ENCODE assay signal across 1 cellular context in the genomic region with DNA sequence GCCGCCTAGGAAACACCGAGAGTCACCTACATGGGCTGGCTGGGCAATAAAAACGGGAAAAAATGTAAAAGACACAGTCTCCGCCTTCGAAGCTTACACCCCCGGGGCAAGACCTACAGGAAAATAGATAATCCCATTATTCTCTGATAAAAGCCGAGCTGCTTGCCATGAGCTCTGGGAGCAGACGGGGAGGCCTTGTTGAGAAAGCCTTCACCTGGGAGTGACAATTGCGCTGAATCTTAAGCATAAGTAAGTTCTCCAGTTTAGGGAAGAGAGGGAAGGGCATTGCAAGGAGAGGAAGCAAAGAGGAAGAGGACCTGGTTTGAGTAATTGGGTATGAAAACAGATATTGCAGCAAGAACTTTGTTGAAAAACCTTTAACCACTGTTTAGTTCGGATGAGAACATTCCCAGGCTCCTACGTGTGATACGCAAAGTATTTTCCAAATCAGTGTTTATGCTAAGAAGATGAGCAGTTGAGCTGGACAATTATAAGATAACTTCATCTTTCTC.
TF ChIP-seq lines count a peak whose summit lies in the region.

No MANE protein-coding gene starts in this region.

TF ChIP-seq in K562, 482 proteins besides CTCF, POLR2A, EP300 and RAD21 (continued from another document):
- TF ChIP-seq FOXJ2 (tag; IDR thresholded peaks at IDR 0.05) (0 out of 2 replicates have a peak, but pooled peaks have one; percentile 41), ZNF12 (CRISPR knock-in tag; IDR thresholded peaks at IDR 0.05) (peak; percentile 90), CLOCK (CRISPR knock-in tag; IDR thresholded peaks at IDR 0.05; ENCODE audit: borderline replicate concordance) (no peak), SPI1 (IDR thresholded peaks at IDR 0.05; ENCODE audit: borderline replicate concordance, low read depth, low read length) (peak; percentile 56; the same call in 1 of the 2 replicates), ZFP1 (CRISPR knock-in tag; IDR thresholded peaks at IDR 0.05) (peak; percentile 67; the same call in 1 of the 2 replicates), ZFX (CRISPR knock-in tag; IDR thresholded peaks at IDR 0.05) (peak; percentile 36; the same call in 1 of the 2 replicates), CEBPB (tag; IDR thresholded peaks at IDR 0.05) (0 out of 2 replicates have a peak, but pooled peaks have one; percentile 10), CBX3 (IDR thresholded peaks at IDR 0.05; ENCODE audit: borderline replicate concordance in 1 of 2, low read length in 2 of 2) (no peak), NFE2 (IDR thresholded peaks at IDR 0.05; ENCODE audit: low read depth) (no peak)
